Comparison of ENCODE assay signal across 8 cellular contexts in genomic region chr10:110210663-110211454, GRCh38. TPM values are rescaled to one million over a fixed set of nuclear protein-coding genes. Genes with fewer than 3 reads are reported as not detected.
DNase-seq lines count a peak whose midpoint lies in the region; ATAC-seq and TF ChIP-seq lines count a peak whose summit lies in the region.

No MANE protein-coding gene starts in this region.

- CTCF ChIA-PET in CD8-positive, alpha-beta memory T cell (lab: Charles Lee) = interaction anchor here (0.9 to 9.7 kb wide), 9 partner anchors 10 to 327 kb away, joined by 3 to 179 read pairs (median 5); partner anchors contain the start of gene SMNDC1

- ATAC-seq in GM21367 (IDR thresholded peaks at IDR 0.05; ENCODE audit: unreplicated experiment) = peak; percentile 67
- peak; percentile 93 to 94 for ATAC-seq in lower lobe of right lung

- no peaks in the 10 kb centered on the region for H3K36me3 ChIP-seq in CD8-positive, alpha-beta memory T cell (ENCODE audit: insufficient read depth, low read length)
- H3K36me3 ChIP-seq in lower lobe of right lung = no peaks in the 10 kb centered on the region

- peaks cover 52% of the 10 kb centered on the region for H3K4me1 ChIP-seq in CD8-positive, alpha-beta memory T cell (ENCODE audit: insufficient read depth, low read length)
- peaks cover 22% of the 10 kb centered on the region for H3K4me1 ChIP-seq in lower lobe of right lung

- H3K27ac Mint-ChIP-seq in CD8-positive, alpha-beta memory T cell = peak overlapping the region; percentile 94 to 99 (median 98)

- DNase-seq in CD8-positive, alpha-beta memory T cell = peak; percentile 78 to 94 (median 86)
- DNase-seq in HT-29 (ENCODE audit: low spot score) (peak; percentile 96), lower lobe of right lung (peak; percentile 95)
- peak; percentile 80 for DNase-seq in NK-92 treated with Interleukin-12 subunit alpha and Interleukin-12 subunit beta, amount 100 ng/mL, for 24 hours (lab: John Stamatoyannopoulos, UW)
- DNase-seq in activated CD8-positive, alpha-beta memory T cell treated with anti-CD3 and anti-CD28 coated beads for 24 hours = peak; percentile 97
- DNase-seq in effector CD8-positive, alpha-beta T cell (lab: John Stamatoyannopoulos, UW) = peak; percentile 84
- DNase-seq in stimulated activated CD4-positive, alpha-beta T cell treated with anti-CD3 and anti-CD28 coated beads, Interleukin-4, amount 100 ng/mL, for 48 hours (ENCODE audit: low read depth in 2 of 2) = peak; percentile 89 to 90

- POLR2A ChIA-PET in CD8-positive, alpha-beta memory T cell (lab: Charles Lee) = interaction anchor here (0.5 to 6.6 kb wide), 13 partner anchors 10 to 662 kb away, joined by 3 to 117 read pairs (median 5); partner anchors contain the start of genes ADD3 and SMNDC1

- peaks cover 0 to 25% (median 0%) of the 10 kb centered on the region in 3 donors for H3K36me3 Mint-ChIP-seq in CD8-positive, alpha-beta memory T cell

- H3K27ac ChIP-seq in CD8-positive, alpha-beta memory T cell (ENCODE audit: low read depth, low read length) = peak overlapping the region; percentile 93
- peak overlapping the region; percentile 88 for H3K27ac ChIP-seq in lower lobe of right lung

- peaks cover 4 to 14% of the 10 kb centered on the region in 2 donors for H3K27me3 Mint-ChIP-seq in CD8-positive, alpha-beta memory T cell

- no peak for TF ChIP-seq CTCF in lower lobe of right lung (IDR thresholded peaks at IDR 0.05)

- peak overlapping the region; percentile 89 to 99 (median 94) for H3K4me3 Mint-ChIP-seq in CD8-positive, alpha-beta memory T cell

- H3K9me3 ChIP-seq in CD8-positive, alpha-beta memory T cell (ENCODE audit: low read length) = no peaks in the 10 kb centered on the region
- H3K9me3 ChIP-seq in lower lobe of right lung = no peaks in the 10 kb centered on the region

- peaks cover 0 to 2% (median 0%) of the 10 kb centered on the region in 5 donors for H3K9me3 Mint-ChIP-seq in CD8-positive, alpha-beta memory T cell

- peak overlapping the region; percentile 95 for H3K4me3 ChIP-seq in CD8-positive, alpha-beta memory T cell (ENCODE audit: low read length)
- peak overlapping the region; percentile 80 for H3K4me3 ChIP-seq in lower lobe of right lung

- peaks cover 5% of the 10 kb centered on the region for H3K27me3 ChIP-seq in CD8-positive, alpha-beta memory T cell (ENCODE audit: insufficient read depth, low read length, poor library complexity, severe bottlenecking)
- H3K27me3 ChIP-seq in lower lobe of right lung (ENCODE audit: low read depth) = no peaks in the 10 kb centered on the region

- intact Hi-C loops in lower lobe of right lung (cut with DNase I) = no loop called here

- peaks cover 47 to 62% (median 55%) of the 10 kb centered on the region in 3 donors for H3K4me1 Mint-ChIP-seq in CD8-positive, alpha-beta memory T cell

RNA-seq across cellular contexts. Expression of gene MXI1, which starts 3.5 kb away (rescaled TPM):
- 1 to 10 TPM; 8.6 to 9.2 TPM for total RNA-seq in CD8-positive, alpha-beta memory T cell
- polyA plus RNA-seq in CD8-positive, alpha-beta memory T cell = 32.3 TPM
- 18.1 and 19.8 TPM in 2 replicates for total RNA-seq in HT-29 (2014; rRNA removed; shearing (Covaris generic))
- total RNA-seq in lower lobe of right lung = 33.3 TPM

Comparison
In these comparisons a context has a peak if more than half of its experiments do, and no peak if none do; other contexts are left out.
1. Peak in every context shown above with its lines: DNase-seq, ATAC-seq, H3K4me3 ChIP-seq and H3K27ac ChIP-seq.